2 cellular contexts compared by ENCODE assay signal in the genomic region with DNA sequence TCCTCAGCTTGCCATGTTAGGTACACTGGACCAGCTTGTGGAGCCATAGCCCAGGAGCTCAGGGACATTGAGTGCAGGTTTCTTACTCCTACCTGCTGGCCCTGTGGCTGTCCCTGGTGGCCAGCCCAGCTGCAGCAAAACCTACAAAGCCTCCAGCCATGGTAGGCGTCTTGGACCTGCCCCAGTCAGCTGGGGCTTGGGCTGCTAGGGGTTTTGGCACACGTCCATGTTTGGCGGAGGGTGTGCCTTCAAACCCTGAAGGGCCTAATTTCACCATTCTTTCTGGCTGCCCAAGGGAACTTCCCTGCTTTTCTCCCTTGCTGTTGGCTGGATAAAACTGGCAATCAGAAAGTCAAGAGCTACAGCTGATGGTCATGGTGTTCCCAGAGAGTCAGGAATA.
A peak's percentile ranks its signal among the peaks of the same experiment; 100 is the strongest.
TF ChIP-seq lines count a peak whose summit lies in the region.

No MANE protein-coding gene starts in this region.

TF ChIP-seq in HepG2, 621 proteins besides CTCF, POLR2A, EP300 and RAD21:
- TF ChIP-seq AGO2 (optimal IDR thresholded peaks at IDR 0.05; ENCODE audit: low read depth, low read length) (peak; percentile 8), ZNF574 (CRISPR knock-in tag; IDR thresholded peaks at IDR 0.05) (no peak)

TF ChIP-seq in K562, 482 proteins besides CTCF, POLR2A, EP300 and RAD21:
- TF ChIP-seq USF2 (CRISPR knock-in tag; IDR thresholded peaks at IDR 0.05) = no peak
- no peak for TF ChIP-seq KLF10 (CRISPR knock-in tag; IDR thresholded peaks at IDR 0.05)
- no peak for TF ChIP-seq SAP30 (IDR thresholded peaks at IDR 0.05; ENCODE audit: borderline replicate concordance, insufficient read depth, low read depth, low read length, poor library complexity, severe bottlenecking)
- TF ChIP-seq, protein P1, sequence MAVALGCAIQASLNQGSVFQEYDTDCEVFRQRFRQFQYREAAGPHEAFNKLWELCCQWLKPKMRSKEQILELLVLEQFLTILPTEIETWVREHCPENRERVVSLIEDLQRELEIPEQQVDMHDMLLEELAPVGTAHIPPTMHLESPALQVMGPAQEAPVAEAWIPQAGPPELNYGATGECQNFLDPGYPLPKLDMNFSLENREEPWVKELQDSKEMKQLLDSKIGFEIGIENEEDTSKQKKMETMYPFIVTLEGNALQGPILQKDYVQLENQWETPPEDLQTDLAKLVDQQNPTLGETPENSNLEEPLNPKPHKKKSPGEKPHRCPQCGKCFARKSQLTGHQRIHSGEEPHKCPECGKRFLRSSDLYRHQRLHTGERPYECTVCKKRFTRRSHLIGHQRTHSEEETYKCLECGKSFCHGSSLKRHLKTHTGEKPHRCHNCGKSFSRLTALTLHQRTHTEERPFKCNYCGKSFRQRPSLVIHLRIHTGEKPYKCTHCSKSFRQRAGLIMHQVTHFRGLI (CRISPR knock-in tag; IDR thresholded peaks at IDR 0.05) = no peak
- peak; percentile 45; the same call in 1 of the 2 replicates for TF ChIP-seq NFIC (IDR thresholded peaks at IDR 0.05)
- no peak for TF ChIP-seq ATF7 (IDR thresholded peaks at IDR 0.05)
- TF ChIP-seq ZNF830 (CRISPR knock-in tag; IDR thresholded peaks at IDR 0.05) = no peak
- TF ChIP-seq, protein P2, sequence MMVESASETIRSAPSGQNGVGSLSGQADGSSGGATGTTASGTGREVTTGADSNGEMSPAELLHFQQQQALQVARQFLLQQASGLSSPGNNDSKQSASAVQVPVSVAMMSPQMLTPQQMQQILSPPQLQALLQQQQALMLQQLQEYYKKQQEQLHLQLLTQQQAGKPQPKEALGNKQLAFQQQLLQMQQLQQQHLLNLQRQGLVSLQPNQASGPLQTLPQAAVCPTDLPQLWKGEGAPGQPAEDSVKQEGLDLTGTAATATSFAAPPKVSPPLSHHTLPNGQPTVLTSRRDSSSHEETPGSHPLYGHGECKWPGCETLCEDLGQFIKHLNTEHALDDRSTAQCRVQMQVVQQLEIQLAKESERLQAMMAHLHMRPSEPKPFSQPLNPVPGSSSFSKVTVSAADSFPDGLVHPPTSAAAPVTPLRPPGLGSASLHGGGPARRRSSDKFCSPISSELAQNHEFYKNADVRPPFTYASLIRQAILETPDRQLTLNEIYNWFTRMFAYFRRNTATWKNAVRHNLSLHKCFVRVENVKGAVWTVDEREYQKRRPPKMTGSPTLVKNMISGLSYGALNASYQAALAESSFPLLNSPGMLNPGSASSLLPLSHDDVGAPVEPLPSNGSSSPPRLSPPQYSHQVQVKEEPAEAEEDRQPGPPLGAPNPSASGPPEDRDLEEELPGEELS (CRISPR knock-in tag; IDR thresholded peaks at IDR 0.05; ENCODE audit: borderline replicate concordance) = no peak
- TF ChIP-seq FOXK2 (conservative IDR thresholded peaks at IDR 0.05 in 1 of 2, IDR thresholded peaks at IDR 0.05 in 1 of 2; ENCODE audit: low read depth in 2 of 2) = no peak
- no peak for TF ChIP-seq CHD4 (IDR thresholded peaks at IDR 0.05; ENCODE audit: insufficient read depth, insufficient replicate concordance, low read depth, low read length, poor library complexity, severe bottlenecking)
- TF ChIP-seq, protein P3, sequence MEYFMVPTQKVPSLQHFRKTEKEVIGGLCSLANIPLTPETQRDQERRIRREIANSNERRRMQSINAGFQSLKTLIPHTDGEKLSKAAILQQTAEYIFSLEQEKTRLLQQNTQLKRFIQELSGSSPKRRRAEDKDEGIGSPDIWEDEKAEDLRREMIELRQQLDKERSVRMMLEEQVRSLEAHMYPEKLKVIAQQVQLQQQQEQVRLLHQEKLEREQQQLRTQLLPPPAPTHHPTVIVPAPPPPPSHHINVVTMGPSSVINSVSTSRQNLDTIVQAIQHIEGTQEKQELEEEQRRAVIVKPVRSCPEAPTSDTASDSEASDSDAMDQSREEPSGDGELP (CRISPR knock-in tag; IDR thresholded peaks at IDR 0.05; ENCODE audit: borderline replicate concordance) = peak; percentile 41; the same call in 1 of the 2 replicates
- TF ChIP-seq HNRNPH1 (optimal IDR thresholded peaks at IDR 0.05; ENCODE audit: low read depth, low read length) = no peak
- no peak for TF ChIP-seq SAFB2 (IDR thresholded peaks at IDR 0.05; ENCODE audit: borderline replicate concordance, low read depth, low read length, severe bottlenecking)
- peak; percentile 47; the same call in 1 of the 2 replicates for TF ChIP-seq POLR2G (IDR thresholded peaks at IDR 0.05; ENCODE audit: low read depth, low read length)
TF ChIP-seq in K562: peak in this region for 3.
